ENCODE assay signal across 8 cellular contexts in genomic region chr6:26224940-26225847, GRCh38.
DNase-seq lines count a peak whose midpoint lies in the region; ATAC-seq and TF ChIP-seq lines count a peak whose summit lies in the region.

No MANE protein-coding gene starts in this region.

- H3K27me3 ChIP-seq in right atrium auricular region: no peaks in the 10 kb centered on the region

- intact Hi-C loops in sciatic nerve (cut with DNase I): no loop called here

- peak; percentile 51 for ATAC-seq in WTC11
- ATAC-seq in sciatic nerve: peak; percentile 63
- ATAC-seq in activated naive CD8-positive, alpha-beta T cell treated with anti-CD3 and anti-CD28 coated beads, Interleukin-2, amount 50 U/mL, for 24 hours: no peak
- no peak for ATAC-seq in HG02938 (IDR thresholded peaks at IDR 0.05; ENCODE audit: unreplicated experiment)
- ATAC-seq in GM19351 (IDR thresholded peaks at IDR 0.05; ENCODE audit: unreplicated experiment): no peak

- no peaks in the 10 kb centered on the region for H3K36me3 ChIP-seq in right atrium auricular region

- DNase-seq in GM03348 (ENCODE audit: low spot score): peak; percentile 81
- DNase-seq in WTC11 (ENCODE audit: low spot score): peak; percentile 86
- no peak for DNase-seq in right atrium auricular region (ENCODE audit: low spot score)
- DNase-seq in sciatic nerve (ENCODE audit: low spot score): no peak
- no peak for DNase-seq in activated naive CD8-positive, alpha-beta T cell treated with anti-CD3 and anti-CD28 coated beads, Interleukin-2, amount 50 U/mL, for 24 hours
- DNase-seq in activated naive CD4-positive, alpha-beta T cell (lab: John Stamatoyannopoulos, UW): no peak

- peak overlapping the region; percentile 82 to 95 for H3K27ac ChIP-seq in right atrium auricular region

- peaks cover 0 to 6% of the 10 kb centered on the region in 2 donors for H3K9me3 ChIP-seq in right atrium auricular region

- peaks cover 0 to 9% of the 10 kb centered on the region in 2 donors for H3K4me1 ChIP-seq in right atrium auricular region

- TF ChIP-seq CTCF in WTC11 (IDR thresholded peaks at IDR 0.05) (no peak), right atrium auricular region (IDR thresholded peaks at IDR 0.05) (peak in 1 of 2 donors; percentile 15)

- CTCF ChIA-PET in WTC11 (lab: Charles Lee): interaction anchor here (0.6 to 1.7 kb wide), 3 partner anchors 10 to 31 kb away, joined by 3 to 4 read pairs (median 3); a partner anchor contains a TSS

- no peak overlapping the region for H3K27ac Mint-ChIP-seq in WTC11
- no peak overlapping the region for H3K27ac Mint-ChIP-seq in activated naive CD8-positive, alpha-beta T cell treated with anti-CD3 and anti-CD28 coated beads, Interleukin-2, amount 50 U/mL, for 24 hours

- H3K27me3 Mint-ChIP-seq in WTC11 (ENCODE audit: low read depth): no peaks in the 10 kb centered on the region
- H3K27me3 Mint-ChIP-seq in activated naive CD8-positive, alpha-beta T cell treated with anti-CD3 and anti-CD28 coated beads, Interleukin-2, amount 50 U/mL, for 24 hours: no peaks in the 10 kb centered on the region

- H3K9me3 Mint-ChIP-seq in WTC11: no peaks in the 10 kb centered on the region
- no peaks in the 10 kb centered on the region for H3K9me3 Mint-ChIP-seq in activated naive CD8-positive, alpha-beta T cell treated with anti-CD3 and anti-CD28 coated beads, Interleukin-2, amount 50 U/mL, for 24 hours

- no peaks in the 10 kb centered on the region for H3K36me3 Mint-ChIP-seq in WTC11
- H3K36me3 Mint-ChIP-seq in activated naive CD8-positive, alpha-beta T cell treated with anti-CD3 and anti-CD28 coated beads, Interleukin-2, amount 50 U/mL, for 24 hours (ENCODE audit: low read depth): no peaks in the 10 kb centered on the region

- H3K4me3 Mint-ChIP-seq in WTC11: no peak overlapping the region
- H3K4me3 Mint-ChIP-seq in activated naive CD8-positive, alpha-beta T cell treated with anti-CD3 and anti-CD28 coated beads, Interleukin-2, amount 50 U/mL, for 24 hours: no peak overlapping the region

- peaks cover 33% of the 10 kb centered on the region for H3K4me1 Mint-ChIP-seq in WTC11
- H3K4me1 Mint-ChIP-seq in activated naive CD8-positive, alpha-beta T cell treated with anti-CD3 and anti-CD28 coated beads, Interleukin-2, amount 50 U/mL, for 24 hours: peaks cover 12% of the 10 kb centered on the region

- POLR2A ChIA-PET in WTC11 (lab: Charles Lee): interaction anchor here (0.5 to 7.9 kb wide), 30 partner anchors 9 to 1668 kb away, joined by 3 to 254 read pairs (median 6); a partner anchor contains a TSS

- H3K4me3 ChIP-seq in right atrium auricular region: peak overlapping the region; percentile 56 to 57

TF ChIP-seq in WTC11, 78 proteins besides CTCF, POLR2A, EP300 and RAD21 (continues in another document):
- peak; percentile 93 for TF ChIP-seq FOXP1 (CRISPR knock-in tag; IDR thresholded peaks at IDR 0.05; ENCODE audit: borderline replicate concordance)
- no peak for TF ChIP-seq RORB (CRISPR knock-in tag; IDR thresholded peaks at IDR 0.05)
- peak; percentile 75; the same call in 1 of the 2 replicates for TF ChIP-seq E2F1 (CRISPR knock-in tag; IDR thresholded peaks at IDR 0.05)
- no peak for TF ChIP-seq ZNF138 (CRISPR knock-in tag; conservative IDR thresholded peaks at IDR 0.05)
- TF ChIP-seq PREB (CRISPR knock-in tag; IDR thresholded peaks at IDR 0.05; ENCODE audit: borderline replicate concordance): peak; percentile 28; the same call in 1 of the 2 replicates
- TF ChIP-seq HMGA2 (CRISPR knock-in tag; IDR thresholded peaks at IDR 0.05): no peak
- TF ChIP-seq ZNF671 (CRISPR knock-in tag; IDR thresholded peaks at IDR 0.05): peak; percentile 63
- TF ChIP-seq SOX15 (CRISPR knock-in tag; IDR thresholded peaks at IDR 0.05): no peak
- TF ChIP-seq E2F4 (CRISPR knock-in tag; IDR thresholded peaks at IDR 0.05; ENCODE audit: borderline replicate concordance, low read depth): 0 out of 2 replicates have a peak, but pooled peaks have one; percentile 15
- no peak; the same call in 1 of the 2 replicates for TF ChIP-seq EMX1 (CRISPR knock-in tag; IDR thresholded peaks at IDR 0.05)
- peak; percentile 56; the same call in 1 of the 2 replicates for TF ChIP-seq USF1 (CRISPR knock-in tag; IDR thresholded peaks at IDR 0.05)
- TF ChIP-seq ZNF425 (CRISPR knock-in tag; conservative IDR thresholded peaks at IDR 0.05): no peak
- TF ChIP-seq STAT6 (CRISPR knock-in tag; conservative IDR thresholded peaks at IDR 0.05; ENCODE audit: low read depth): no peak
- TF ChIP-seq KAT7 (CRISPR knock-in tag; IDR thresholded peaks at IDR 0.05; ENCODE audit: borderline replicate concordance): peak; percentile 25; the same call in 1 of the 2 replicates
- TF ChIP-seq GTF2I (CRISPR knock-in tag; conservative IDR thresholded peaks at IDR 0.05): no peak
- no peak for TF ChIP-seq ZNF121 (CRISPR knock-in tag; IDR thresholded peaks at IDR 0.05)

Comparison
In these comparisons a context has a peak if more than half of its experiments do, and no peak if none do; other contexts are left out.
1. DNase-seq: peak in GM03348 (single experiment) and WTC11 (single experiment); none in right atrium auricular region (single experiment), sciatic nerve (single experiment), activated naive CD8-positive, alpha-beta T cell treated with anti-CD3 and anti-CD28 coated beads, Interleukin-2, amount 50 U/mL, for 24 hours (single experiment) and activated naive CD4-positive, alpha-beta T cell (0 of 4).
2. ATAC-seq: peak in WTC11 (single experiment) and sciatic nerve (single experiment); none in activated naive CD8-positive, alpha-beta T cell treated with anti-CD3 and anti-CD28 coated beads, Interleukin-2, amount 50 U/mL, for 24 hours (single experiment), HG02938 (single experiment) and GM19351 (single experiment).